19 cellular contexts compared by ENCODE assay signal in genomic region chr2:159172403-159172802, GRCh38.
"Had no signal": no experiment of that assay in that cellular context is flagged by ENCODE, and none has a peak within 500 bp of the region (broad histone marks: within the 10 kb centered on the region; RNA-seq: fewer than 3 reads in every experiment).

No MANE protein-coding gene starts in this region.

- H3K27me3 ChIP-seq: foreskin keratinocyte, hepatocyte, pancreas, stomach, transverse colon had no signal

- H3K4me2 ChIP-seq: hepatocyte had no signal

- H3K4me3 ChIP-seq: hepatocyte, pancreas, stomach, thoracic aorta, transverse colon had no signal

- DNase-seq: erythroblast; foreskin keratinocyte; head of caudate nucleus; kidney; left cardiac atrium; mammary epithelial cell; occipital lobe; pancreas; small intestine; stimulated activated CD4-positive, alpha-beta T cell treated with anti-CD3 and anti-CD28 coated beads, Interleukin-12 subunit alpha, Interleukin-12 subunit beta, amount 100 ng/mL, for 4 hours; stimulated activated naive CD4-positive, alpha-beta T cell; stomach; substantia nigra; transverse colon had no signal

- ATAC-seq: foreskin keratinocyte; left cardiac atrium; natural killer cell treated with Interleukin-12 subunit alpha and Interleukin-12 subunit beta and Interleukin-15 and Interleukin-18, amount 100 ng/mL, for 72 hours; pancreas had no signal

- FAIRE-seq: colon, endothelial cell of umbilical vein, kidney, pancreas, small intestine had no signal

- H3K9me3 ChIP-seq: pancreas, stomach, thoracic aorta, transverse colon had no signal

- H2AFZ ChIP-seq: hepatocyte had no signal

- H3K79me2 ChIP-seq: hepatocyte had no signal

- H3K4me1 ChIP-seq: foreskin keratinocyte, transverse colon had no signal

- H3K27ac ChIP-seq: foreskin keratinocyte, hepatocyte, pancreas, stomach, thoracic aorta, transverse colon had no signal
